15 cellular contexts compared by ENCODE assay signal in genomic region chr1:23624440-23624839, GRCh38.
DNase-seq lines count a peak whose midpoint lies in the region; ATAC-seq and TF ChIP-seq lines count a peak whose summit lies in the region.
"Had no signal": no experiment of that assay in that cellular context is flagged by ENCODE, and none has a peak within 500 bp of the region (broad histone marks: within the 10 kb centered on the region; RNA-seq: fewer than 3 reads in every experiment).

No MANE protein-coding gene starts in this region.

- no peaks in the 10 kb centered on the region for H3K4me1 Mint-ChIP-seq in glutamatergic neuron (ENCODE audit: low read depth, unreplicated experiment)
- H3K4me1 Mint-ChIP-seq in CD14-positive monocyte: peaks cover 2% of the 10 kb centered on the region

- no peak for TF ChIP-seq CTCF in glutamatergic neuron (IDR thresholded peaks at IDR 0.05; ENCODE audit: partially characterized antibody, unreplicated experiment)
- no peak for TF ChIP-seq CTCF in WERI-Rb-1 (IDR thresholded peaks at IDR 0.05; ENCODE audit: low read depth, low read length)
- TF ChIP-seq CTCF in CD14-positive monocyte (IDR thresholded peaks at IDR 0.05): no peak

- no peaks in the 10 kb centered on the region for H3K27me3 ChIP-seq in WERI-Rb-1 (ENCODE audit: insufficient read depth, low read depth, severe bottlenecking)
- H3K27me3 ChIP-seq: BE2C, ovary had no signal

- H3K27me3 Mint-ChIP-seq in glutamatergic neuron (ENCODE audit: unreplicated experiment) (peaks cover 26% of the 10 kb centered on the region), CD14-positive monocyte (ENCODE audit: low read depth in 3 of 3) (peaks cover 34 to 42% (median 41%) of the 10 kb centered on the region in 3 donors)

- ATAC-seq in HG02678 (IDR thresholded peaks at IDR 0.05; ENCODE audit: unreplicated experiment): no peak
- no peak for ATAC-seq in GM18870 (IDR thresholded peaks at IDR 0.05; ENCODE audit: unreplicated experiment)

- H3K36me3 ChIP-seq in WERI-Rb-1: no peaks in the 10 kb centered on the region
- H3K36me3 ChIP-seq: BE2C, esophagus muscularis mucosa, ovary had no signal

- no peak overlapping the region for H3K4me3 ChIP-seq in WERI-Rb-1 (ENCODE audit: low read depth, low read length)
- H3K4me3 ChIP-seq: esophagus muscularis mucosa, ovary had no signal

- intact Hi-C loops in CD14-positive monocyte (cut with micrococcal nuclease): no loop called here

- no peak overlapping the region for H3K27ac ChIP-seq in WERI-Rb-1
- H3K27ac ChIP-seq: esophagus muscularis mucosa, ovary had no signal

- H3K27ac Mint-ChIP-seq in glutamatergic neuron (ENCODE audit: unreplicated experiment) (peak overlapping the region; percentile 36), CD14-positive monocyte (no peak overlapping the region)

- H3K9me3 Mint-ChIP-seq in glutamatergic neuron (ENCODE audit: unreplicated experiment) (peaks cover 6% of the 10 kb centered on the region), CD14-positive monocyte (peaks cover 0 to 8% (median 2%) of the 10 kb centered on the region in 7 donors)

- DNase-seq in stimulated activated naive CD4-positive, alpha-beta T cell treated with Interleukin-2 at 50 U/mL for 16 hours (lab: John Stamatoyannopoulos, UW): peak; percentile 48
- DNase-seq in stimulated activated naive CD4-positive, alpha-beta T cell (lab: John Stamatoyannopoulos, UW): no peak
- peak; percentile 73 for DNase-seq in activated CD8-positive, alpha-beta memory T cell treated with anti-CD3 and anti-CD28 coated beads, Interleukin-2, amount 50 U/mL, for 4 hours
- DNase-seq in glutamatergic neuron (no peak), WERI-Rb-1 (no peak), CD14-positive monocyte (ENCODE audit: low spot score) (no peak)
- DNase-seq: BE2C, caudate nucleus, NCI-H1417 treated with DMSO at 0.1 percent for 48 hours, NCI-H526, ovary, SIG-M5 had no signal

- peaks cover 5% of the 10 kb centered on the region for H3K36me3 Mint-ChIP-seq in glutamatergic neuron (ENCODE audit: unreplicated experiment)
- no peaks in the 10 kb centered on the region for H3K36me3 Mint-ChIP-seq in CD14-positive monocyte

- H3K9me3 ChIP-seq in WERI-Rb-1 (ENCODE audit: severe bottlenecking): no peaks in the 10 kb centered on the region
- H3K9me3 ChIP-seq: BE2C, esophagus muscularis mucosa, ovary had no signal

- no peak overlapping the region for H3K4me3 Mint-ChIP-seq in glutamatergic neuron (ENCODE audit: unreplicated experiment)
- no peak overlapping the region for H3K4me3 Mint-ChIP-seq in CD14-positive monocyte

Comparison
In these comparisons a context has a peak if more than half of its experiments do, and no peak if none do; other contexts are left out.
1. DNase-seq: peak in stimulated activated naive CD4-positive, alpha-beta T cell treated with Interleukin-2 at 50 U/mL for 16 hours (single experiment) and activated CD8-positive, alpha-beta memory T cell treated with anti-CD3 and anti-CD28 coated beads, Interleukin-2, amount 50 U/mL, for 4 hours (single experiment); none in stimulated activated naive CD4-positive, alpha-beta T cell (0 of 6), glutamatergic neuron (single experiment), WERI-Rb-1 (single experiment) and CD14-positive monocyte (single experiment).